Comparison of ENCODE assay signal across 9 cellular contexts in the genomic region with DNA sequence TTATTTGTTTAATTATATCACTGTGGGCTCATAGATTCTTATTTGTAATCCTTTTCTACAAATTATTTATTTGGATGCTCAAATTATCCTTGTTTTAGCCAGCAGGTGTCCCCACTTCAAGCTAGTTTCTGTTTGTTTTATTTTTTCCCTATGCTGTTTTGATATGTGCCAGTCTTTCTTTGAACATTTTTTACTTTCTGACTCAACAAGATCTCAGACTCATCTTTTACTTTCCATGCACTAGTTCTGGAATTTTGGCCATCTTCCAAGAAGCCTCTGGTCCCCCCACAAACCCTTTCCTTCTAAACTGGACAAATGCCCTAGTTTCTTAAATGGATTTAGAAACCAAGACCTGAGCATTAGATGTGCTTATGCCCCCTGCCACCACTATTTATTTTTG. TPM values are rescaled to one million over a fixed set of nuclear protein-coding genes. Genes with fewer than 3 reads are reported as not detected.
DNase-seq lines count a peak whose midpoint lies in the region; ATAC-seq and TF ChIP-seq lines count a peak whose summit lies in the region.
"Had no signal": no experiment of that assay in that cellular context is flagged by ENCODE, and none has a peak within 500 bp of the region (broad histone marks: within the 10 kb centered on the region; RNA-seq: fewer than 3 reads in every experiment).

No MANE protein-coding gene starts in this region.

- no peak overlapping the region for H3K4me3 Mint-ChIP-seq in neural crest cell
- H3K4me3 Mint-ChIP-seq in immature natural killer cell = no peak overlapping the region
- H3K4me3 Mint-ChIP-seq in activated T-helper 1 cell treated with anti-CD3 and anti-CD28 coated beads, Interleukin-12 subunit alpha, Interleukin-12 subunit beta, Interleukin-2, Interleukin-4 antibody, amounts not matched to agents 30 ng/mL and 10 ng/mL and 1 ng/mL, durations not matched to agents 14 hours and 24 hours and 36 hours = no peak overlapping the region
- H3K4me3 Mint-ChIP-seq: activated naive CD8-positive, alpha-beta T cell had no signal

- DNase-seq in DND-41 = no peak
- peak; percentile 23 for DNase-seq in mammary epithelial cell
- DNase-seq in neural crest cell (ENCODE audit: low read depth, low spot score) = no peak
- DNase-seq in immature natural killer cell = no peak
- no peak for DNase-seq in activated T-helper 1 cell treated with anti-CD3 and anti-CD28 coated beads, Interleukin-12 subunit alpha, Interleukin-12 subunit beta, Interleukin-2, Interleukin-4 antibody, amounts not matched to agents 30 ng/mL and 10 ng/mL and 1 ng/mL, durations not matched to agents 14 hours and 24 hours and 36 hours (ENCODE audit: low spot score)
- no peak for DNase-seq in stimulated activated naive CD4-positive, alpha-beta T cell treated with Interleukin-2 at 50 U/mL for 16 hours (lab: John Stamatoyannopoulos, UW)

- H2AFZ ChIP-seq in DND-41 (ENCODE audit: low read depth, low read length) (peak overlapping the region; percentile 55), mammary epithelial cell (ENCODE audit: low read depth, low read length) (no peak overlapping the region)

- H3K36me3 Mint-ChIP-seq in neural crest cell (ENCODE audit: low read depth) = peaks cover under 1% of the 10 kb centered on the region
- peaks cover 2 to 3% (median 3%) of the 10 kb centered on the region in 3 donors for H3K36me3 Mint-ChIP-seq in immature natural killer cell
- no peaks in the 10 kb centered on the region for H3K36me3 Mint-ChIP-seq in activated T-helper 1 cell treated with anti-CD3 and anti-CD28 coated beads, Interleukin-12 subunit alpha, Interleukin-12 subunit beta, Interleukin-2, Interleukin-4 antibody, amounts not matched to agents 30 ng/mL and 10 ng/mL and 1 ng/mL, durations not matched to agents 14 hours and 24 hours and 36 hours (ENCODE audit: low read depth)
- H3K36me3 Mint-ChIP-seq: activated naive CD8-positive, alpha-beta T cell had no signal

- peak; percentile 68 for TF ChIP-seq CTCF in DND-41 (IDR thresholded peaks at IDR 0.05; ENCODE audit: borderline replicate concordance, extremely low read depth, low read length, poor library complexity, severe bottlenecking)
- TF ChIP-seq CTCF in LNCAP (IDR thresholded peaks at IDR 0.05) = peak; percentile 73
- TF ChIP-seq CTCF in mammary epithelial cell (conservative IDR thresholded peaks at IDR 0.05 in 1 of 2, IDR thresholded peaks at IDR 0.05 in 1 of 2; ENCODE audit: extremely low read depth in 1 of 2, insufficient read depth in 1 of 2, low read depth in 1 of 2, low read length in 2 of 2) = peak; percentile 59 to 65
- peak; percentile 70 for TF ChIP-seq CTCF in neural crest cell (conservative IDR thresholded peaks at IDR 0.05)

- H3K9me3 Mint-ChIP-seq in neural crest cell (peaks cover under 1% of the 10 kb centered on the region), immature natural killer cell (peaks cover 0 to 5% (median 2%) of the 10 kb centered on the region in 6 donors)
- peaks cover 5% of the 10 kb centered on the region for H3K9me3 Mint-ChIP-seq in activated T-helper 1 cell treated with anti-CD3 and anti-CD28 coated beads, Interleukin-12 subunit alpha, Interleukin-12 subunit beta, Interleukin-2, Interleukin-4 antibody, amounts not matched to agents 30 ng/mL and 10 ng/mL and 1 ng/mL, durations not matched to agents 14 hours and 24 hours and 36 hours

- H3K9me3 ChIP-seq in DND-41 (ENCODE audit: insufficient read depth, low read length, severe bottlenecking) (peaks cover 8% of the 10 kb centered on the region), mammary epithelial cell (replicated peaks; ENCODE audit: insufficient read depth, low read length) (no peaks in the 10 kb centered on the region)

- H3K4me2 ChIP-seq in DND-41 (ENCODE audit: insufficient read depth, low read length) (no peak overlapping the region), mammary epithelial cell (ENCODE audit: insufficient read depth, low read depth, low read length) (peak overlapping the region; percentile 48)

- H4K20me1 ChIP-seq in DND-41 (ENCODE audit: insufficient read depth, low read length) (no peaks in the 10 kb centered on the region), mammary epithelial cell (ENCODE audit: insufficient read depth, low read length) (no peaks in the 10 kb centered on the region)

- H3K4me1 Mint-ChIP-seq in neural crest cell (no peaks in the 10 kb centered on the region), immature natural killer cell (no peaks in the 10 kb centered on the region)
- peaks cover 10% of the 10 kb centered on the region for H3K4me1 Mint-ChIP-seq in activated T-helper 1 cell treated with anti-CD3 and anti-CD28 coated beads, Interleukin-12 subunit alpha, Interleukin-12 subunit beta, Interleukin-2, Interleukin-4 antibody, amounts not matched to agents 30 ng/mL and 10 ng/mL and 1 ng/mL, durations not matched to agents 14 hours and 24 hours and 36 hours (ENCODE audit: low read depth)

- intact Hi-C loops in mammary epithelial cell (cut with micrococcal nuclease) = loop anchor here (1.0 to 5.0 kb wide), 4 partner anchors 93 to 380 kb away; a partner anchor contains a TSS
- intact Hi-C loops in activated T-helper 1 cell treated with anti-CD3 and anti-CD28 coated beads, Interleukin-12 subunit alpha, Interleukin-12 subunit beta, Interleukin-2, Interleukin-4 antibody, amounts not matched to agents 30 ng/mL and 10 ng/mL and 1 ng/mL, durations not matched to agents 14 hours and 24 hours and 36 hours (cut with micrococcal nuclease) = loop anchor here (1.0 to 5.0 kb wide), 2 partner anchors 218 to 380 kb away; no protein-coding TSS in a partner anchor

- no peak overlapping the region for H3K9ac ChIP-seq in DND-41 (ENCODE audit: low read depth, low read length)
- H3K9ac ChIP-seq in mammary epithelial cell (ENCODE audit: insufficient read depth, low read length) = peak overlapping the region; percentile 19

- CTCF ChIA-PET in mammary epithelial cell (lab: Charles Lee; ENCODE audit: low non-redundant PET) = interaction anchor here (0.7 kb wide), 2 partner anchors 45 to 350 kb away, joined by 3 to 4 read pairs; no protein-coding TSS in a partner anchor

- BruUV-seq in mammary epithelial cell (replicated peaks; lab: Mats Ljungman, UMichigan) = no TSS peak

- no peaks in the 10 kb centered on the region for H3K79me2 ChIP-seq in DND-41 (ENCODE audit: insufficient read depth, low read length)
- H3K79me2 ChIP-seq in mammary epithelial cell (ENCODE audit: insufficient read depth, low read length) = no peaks in the 10 kb centered on the region

- no peak overlapping the region for H3K27ac ChIP-seq in DND-41 (ENCODE audit: low read length)
- no peak overlapping the region for H3K27ac ChIP-seq in mammary epithelial cell (ENCODE audit: insufficient read depth, low read depth, low read length)

- in situ Hi-C loops in mammary epithelial cell (cut with MboI; ENCODE audit: low sequenced_read_pairs in 2 of 2) = loop anchor here in 1 of 2 donors (10.0 kb wide), 2 partner anchors 91 to 381 kb away; a partner anchor contains a TSS

- H3K27ac Mint-ChIP-seq in neural crest cell (ENCODE audit: unreplicated experiment) = no peak overlapping the region
- H3K27ac Mint-ChIP-seq in immature natural killer cell = no peak overlapping the region
- H3K27ac Mint-ChIP-seq in activated T-helper 1 cell treated with anti-CD3 and anti-CD28 coated beads, Interleukin-12 subunit alpha, Interleukin-12 subunit beta, Interleukin-2, Interleukin-4 antibody, amounts not matched to agents 30 ng/mL and 10 ng/mL and 1 ng/mL, durations not matched to agents 14 hours and 24 hours and 36 hours = no peak overlapping the region
- H3K27ac Mint-ChIP-seq: activated naive CD8-positive, alpha-beta T cell had no signal

- H3K27me3 Mint-ChIP-seq in neural crest cell (ENCODE audit: low read depth) (peaks cover 13% of the 10 kb centered on the region), immature natural killer cell (ENCODE audit: low read depth in 3 of 3) (peaks cover 0 to 10% (median 5%) of the 10 kb centered on the region in 3 donors)
- H3K27me3 Mint-ChIP-seq in activated T-helper 1 cell treated with anti-CD3 and anti-CD28 coated beads, Interleukin-12 subunit alpha, Interleukin-12 subunit beta, Interleukin-2, Interleukin-4 antibody, amounts not matched to agents 30 ng/mL and 10 ng/mL and 1 ng/mL, durations not matched to agents 14 hours and 24 hours and 36 hours (ENCODE audit: insufficient read depth) = peaks cover 15% of the 10 kb centered on the region
- H3K27me3 Mint-ChIP-seq: activated naive CD8-positive, alpha-beta T cell had no signal

- H3K36me3 ChIP-seq in DND-41 (ENCODE audit: insufficient read depth, low read length) (no peaks in the 10 kb centered on the region), mammary epithelial cell (ENCODE audit: insufficient read depth, low read length) (no peaks in the 10 kb centered on the region)

- peaks cover 4% of the 10 kb centered on the region for H3K27me3 ChIP-seq in DND-41 (ENCODE audit: insufficient read depth, low read length, poor library complexity)
- no peaks in the 10 kb centered on the region for H3K27me3 ChIP-seq in mammary epithelial cell (ENCODE audit: insufficient read depth, low read length)

- no peaks in the 10 kb centered on the region for H3K4me1 ChIP-seq in DND-41 (ENCODE audit: insufficient read depth, low read length)
- H3K4me1 ChIP-seq in mammary epithelial cell (ENCODE audit: insufficient read depth, low read length) = peaks cover 21% of the 10 kb centered on the region

- H3K4me3 ChIP-seq in DND-41 (ENCODE audit: low read depth in 1 of 2, low read length in 2 of 2) (no peak overlapping the region), mammary epithelial cell (replicated peaks in 1 of 3; ENCODE audit: insufficient read depth in 1 of 3, low read depth in 2 of 3, low read length in 3 of 3) (no peak overlapping the region)

- ATAC-seq in DND-41 (ENCODE audit: insufficient read depth, low read depth) = no peak
- no peak for ATAC-seq in GM19023 (IDR thresholded peaks at IDR 0.05; ENCODE audit: unreplicated experiment)

- dilution Hi-C loops in mammary epithelial cell (cut with HindIII; ENCODE audit: low sequenced_read_pairs) = loop anchor here (5.0 kb wide), 1 partner anchor 93 kb away; a partner anchor contains a TSS

RNA-seq across cellular contexts. Expression of a gene that starts 11.5 kb away (rescaled TPM):
- 100 to 1,000 TPM in 1 of 2 donors, 10 to 100 TPM in 1; 87.5 to 127 TPM for total RNA-seq in mammary epithelial cell
- polyA plus RNA-seq in mammary epithelial cell = 122 TPM
- polyA minus RNA-seq in mammary epithelial cell = 48.4 TPM
- total RNA-seq in neural crest cell = 105 and 106 TPM in 2 replicates
- polyA plus RNA-seq in immature natural killer cell = 100 to 1,000 TPM in 1 of 3 donors, 10 to 100 TPM in 2; 74.2 to 102 (median 98.9) TPM
- total RNA-seq in activated T-helper 1 cell treated with anti-CD3 and anti-CD28 coated beads, Interleukin-12 subunit alpha, Interleukin-12 subunit beta, Interleukin-2, Interleukin-4 antibody, amounts not matched to agents 30 ng/mL and 10 ng/mL and 1 ng/mL, durations not matched to agents 14 hours and 24 hours and 36 hours = 158 and 160 TPM in 2 replicates

RNA-seq across cellular contexts. Expression of a gene that starts 16.9 kb away (rescaled TPM):
- total RNA-seq in mammary epithelial cell (10 to 100 TPM; 19.5 to 38.7 TPM), neural crest cell (73.9 and 74.8 TPM in 2 replicates)
- polyA plus RNA-seq in mammary epithelial cell (32.0 TPM), immature natural killer cell (10 to 100 TPM; 26.4 to 27.6 (median 26.9) TPM)
- 19.1 TPM for polyA minus RNA-seq in mammary epithelial cell
- 55.4 and 55.5 TPM in 2 replicates for total RNA-seq in activated T-helper 1 cell treated with anti-CD3 and anti-CD28 coated beads, Interleukin-12 subunit alpha, Interleukin-12 subunit beta, Interleukin-2, Interleukin-4 antibody, amounts not matched to agents 30 ng/mL and 10 ng/mL and 1 ng/mL, durations not matched to agents 14 hours and 24 hours and 36 hours
